ENCODE assay signal across 11 cellular contexts in the genomic region with DNA sequence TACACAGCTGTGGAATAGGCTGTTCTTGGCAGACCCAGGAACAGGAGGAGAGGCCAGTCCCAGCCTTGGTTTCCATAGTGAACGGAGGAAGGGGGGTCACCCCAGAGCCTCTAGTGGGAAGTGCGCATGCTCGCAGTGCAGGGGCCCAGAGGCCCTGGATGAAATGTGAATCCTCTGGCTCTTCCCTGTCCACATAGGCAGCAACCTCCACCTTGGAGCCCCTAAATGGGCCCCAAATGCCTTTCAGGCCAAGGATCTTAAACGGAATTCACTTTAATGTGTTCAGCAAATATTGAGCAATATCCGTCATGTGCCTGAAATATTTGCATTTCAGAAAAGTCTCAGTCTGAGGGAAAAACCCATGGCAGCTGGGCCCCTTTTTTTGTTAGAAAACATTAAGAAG. TPM values are rescaled to one million over a fixed set of nuclear protein-coding genes. Genes with fewer than 3 reads are reported as not detected.
DNase-seq lines count a peak whose midpoint lies in the region; ATAC-seq and TF ChIP-seq lines count a peak whose summit lies in the region.
"Had no signal": no experiment of that assay in that cellular context is flagged by ENCODE, and none has a peak within 500 bp of the region (broad histone marks: within the 10 kb centered on the region; RNA-seq: fewer than 3 reads in every experiment).

No MANE protein-coding gene starts in this region.

- no peak for TF ChIP-seq CTCF in AG04449 (IDR thresholded peaks at IDR 0.05; ENCODE audit: insufficient read depth, low read length, missing control alignments)
- no peak for TF ChIP-seq CTCF in gastroesophageal sphincter (IDR thresholded peaks at IDR 0.05)
- TF ChIP-seq CTCF in neural crest cell (conservative IDR thresholded peaks at IDR 0.05) = no peak

- H3K27me3 Mint-ChIP-seq in neural crest cell (ENCODE audit: low read depth) = no peaks in the 10 kb centered on the region
- no peaks in the 10 kb centered on the region for H3K27me3 Mint-ChIP-seq in activated T-cell treated with anti-CD3 and anti-CD28 coated beads, Interleukin-2, amount 50 U/mL, for 4 hours (ENCODE audit: low read depth)

- POLR2A ChIA-PET in AG04449 (lab: Yijun Ruan, JAX) = no interaction called here

- H3K4me1 Mint-ChIP-seq in neural crest cell = peaks cover 28% of the 10 kb centered on the region
- no peaks in the 10 kb centered on the region for H3K4me1 Mint-ChIP-seq in activated T-cell treated with anti-CD3 and anti-CD28 coated beads, Interleukin-2, amount 50 U/mL, for 4 hours (ENCODE audit: low read depth)

- no peaks in the 10 kb centered on the region for H3K36me3 ChIP-seq in gastroesophageal sphincter

- H3K27ac ChIP-seq in gastroesophageal sphincter = peak overlapping the region in 3 of 4 donors; percentile 2 to 37 (median 29)
- H3K27ac ChIP-seq: C4-2B had no signal

- H3K9me3 Mint-ChIP-seq in neural crest cell = peaks cover 11% of the 10 kb centered on the region
- peaks cover 20% of the 10 kb centered on the region for H3K9me3 Mint-ChIP-seq in activated T-cell treated with anti-CD3 and anti-CD28 coated beads, Interleukin-2, amount 50 U/mL, for 4 hours

- no peak overlapping the region for H3K27ac Mint-ChIP-seq in neural crest cell (ENCODE audit: unreplicated experiment)

- no peak overlapping the region for H3K4me3 ChIP-seq in AG04449 (ENCODE audit: low read depth, low read length)
- no peak overlapping the region for H3K4me3 ChIP-seq in gastroesophageal sphincter

- H3K36me3 Mint-ChIP-seq in neural crest cell (ENCODE audit: low read depth) = no peaks in the 10 kb centered on the region
- H3K36me3 Mint-ChIP-seq in activated T-cell treated with anti-CD3 and anti-CD28 coated beads, Interleukin-2, amount 50 U/mL, for 4 hours (ENCODE audit: insufficient read depth) = no peaks in the 10 kb centered on the region

- H3K4me1 ChIP-seq in gastroesophageal sphincter = peaks cover 0 to 10% (median 0%) of the 10 kb centered on the region in 3 donors

- CTCF ChIA-PET in AG04449 (lab: Yijun Ruan, JAX) = no interaction called here

- H3K4me3 Mint-ChIP-seq in neural crest cell = peak overlapping the region; percentile 78
- no peak overlapping the region for H3K4me3 Mint-ChIP-seq in activated T-cell treated with anti-CD3 and anti-CD28 coated beads, Interleukin-2, amount 50 U/mL, for 4 hours

- peak; percentile 88 for ATAC-seq in gastroesophageal sphincter
- no peak for ATAC-seq in activated T-cell treated with anti-CD3 and anti-CD28 coated beads, Interleukin-2, amount 50 U/mL, for 4 hours
- no peak for ATAC-seq in HG02588 (IDR thresholded peaks at IDR 0.05; ENCODE audit: unreplicated experiment)
- ATAC-seq in HG03442 (IDR thresholded peaks at IDR 0.05; ENCODE audit: unreplicated experiment) = no peak

- H3K27me3 ChIP-seq in gastroesophageal sphincter = peaks cover 7% of the 10 kb centered on the region

- TF ChIP-seq POLR2A in gastroesophageal sphincter (IDR thresholded peaks at IDR 0.05) = no peak

- no peak for TF ChIP-seq EP300 in gastroesophageal sphincter (IDR thresholded peaks at IDR 0.05)

- peak; percentile 12 for DNase-seq in AG04449 (ENCODE audit: low read depth, low spot score)
- DNase-seq in NCI-H69 (lab: John Stamatoyannopoulos, UW) = peak; percentile 8
- peak; percentile 54 for DNase-seq in neural crest cell (ENCODE audit: low read depth, low spot score)
- DNase-seq in activated CD4-positive, alpha-beta T cell treated with anti-CD3 and anti-CD28 coated beads, Interleukin-2, amount 50 U/mL, for 4 hours = no peak
- DNase-seq in activated T-cell treated with anti-CD3 and anti-CD28 coated beads, Interleukin-2, amount 50 U/mL, for 4 hours = no peak
- DNase-seq: activated CD4-positive, alpha-beta T cell treated with anti-CD3 and anti-CD28 coated beads for 4 hours; cortex of kidney had no signal

- H3K9me3 ChIP-seq in gastroesophageal sphincter = no peaks in the 10 kb centered on the region

- 29 to 57% methylated on average over 1 to 4 of the region's 5 CpGs for WGBS in gastroesophageal sphincter (ENCODE audit: low coverage in 1 of 2), 2 donors

RNA-seq across cellular contexts. Expression of a gene that starts 3.3 kb away (rescaled TPM):
- total RNA-seq in gastroesophageal sphincter (10 to 100 TPM; 55.6 to 92.8 (median 73.1) TPM), neural crest cell (97.3 and 105 TPM in 2 replicates)
- 1 to 10 TPM in 1 of 3 donors, under 1 TPM in 2; 0.33 to 1.3 (median 0.66) TPM for total RNA-seq in activated T-cell treated with anti-CD3 and anti-CD28 coated beads, Interleukin-2, amount 50 U/mL, for 4 hours

RNA-seq across cellular contexts. Expression of a gene that starts 42.8 kb away (rescaled TPM):
- total RNA-seq in gastroesophageal sphincter = under 1 TPM in 2 of 4 donors, not detected in 2; 0.13 to 0.15 TPM
- 11.9 and 13.1 TPM in 2 replicates for total RNA-seq in neural crest cell
- total RNA-seq in activated T-cell treated with anti-CD3 and anti-CD28 coated beads, Interleukin-2, amount 50 U/mL, for 4 hours = not detected

Comparison
In these comparisons a context has a peak if more than half of its experiments do, and no peak if none do; other contexts are left out.
1. DNase-seq: peak in AG04449 (single experiment), NCI-H69 (single experiment) and neural crest cell (single experiment); none in activated CD4-positive, alpha-beta T cell treated with anti-CD3 and anti-CD28 coated beads, Interleukin-2, amount 50 U/mL, for 4 hours (0 of 2) and activated T-cell treated with anti-CD3 and anti-CD28 coated beads, Interleukin-2, amount 50 U/mL, for 4 hours (single experiment).
2. RNA of a gene that starts 3.3 kb away (total RNA-seq): 97.3 to 105 TPM in neural crest cell and 55.6 to 92.8 TPM in gastroesophageal sphincter; 0.33 to 1.3 TPM in activated T-cell treated with anti-CD3 and anti-CD28 coated beads, Interleukin-2, amount 50 U/mL, for 4 hours; every median in the first group is over 10 times any median in the second.
3. RNA of a gene that starts 42.8 kb away (total RNA-seq): 11.9 to 13.1 TPM in neural crest cell; 0.13 to 0.15 TPM in gastroesophageal sphincter and not detected in activated T-cell treated with anti-CD3 and anti-CD28 coated beads, Interleukin-2, amount 50 U/mL, for 4 hours; every median in the first group is over 10 times any median in the second.